In genomic region chr14:81738946-81739659, GRCh38 we compare ENCODE assay signal across 29 cellular contexts.
DNase-seq lines count a peak whose midpoint lies in the region; ATAC-seq, FAIRE-seq and TF ChIP-seq lines count a peak whose summit lies in the region.
"Had no signal": no experiment of that assay in that cellular context is flagged by ENCODE, and none has a peak within 500 bp of the region (broad histone marks: within the 10 kb centered on the region; RNA-seq: fewer than 3 reads in every experiment).

No MANE protein-coding gene starts in this region.

- WGBS in liver: 55% methylated on average over 4 of the region's 4 CpGs

- H3K9me3 ChIP-seq in liver (ENCODE audit: control insufficient read depth in 4 of 4, low read length in 3 of 4) (no peaks in the 10 kb centered on the region), lower lobe of right lung (no peaks in the 10 kb centered on the region)
- H3K9me3 ChIP-seq: BE2C, BLaER1 had no signal

- FAIRE-seq in islet of Langerhans (lab: Jason Lieb, UNC): peak; percentile 5
- FAIRE-seq: A204.1, GM12878, GM12892, GM18507 had no signal

- peak overlapping the region; percentile 64 for H3K27ac Mint-ChIP-seq in nephron progenitor cell
- no peak overlapping the region for H3K27ac Mint-ChIP-seq in activated CD4-positive, alpha-beta T cell treated with anti-CD3 and anti-CD28 coated beads, Interleukin-2, amount 10 ng/mL, durations not matched to agents 7 days and 5 days
- H3K27ac Mint-ChIP-seq: CD14-positive monocyte; CD4-positive, alpha-beta memory T cell; CD4-positive, CD25-positive, alpha-beta regulatory T cell; CD8-positive, alpha-beta memory T cell had no signal

- no peaks in the 10 kb centered on the region for H3K27me3 Mint-ChIP-seq in nephron progenitor cell (ENCODE audit: low read depth, poor library complexity)
- no peaks in the 10 kb centered on the region for H3K27me3 Mint-ChIP-seq in activated CD4-positive, alpha-beta T cell treated with anti-CD3 and anti-CD28 coated beads, Interleukin-2, amount 10 ng/mL, durations not matched to agents 7 days and 5 days
- H3K27me3 Mint-ChIP-seq: CD4-positive, CD25-positive, alpha-beta regulatory T cell; CD8-positive, alpha-beta memory T cell had no signal

- POLR2A ChIA-PET in activated CD4-positive, alpha-beta T cell treated with anti-CD3 and anti-CD28 coated beads, Interleukin-2, amount 10 ng/mL, durations not matched to agents 7 days and 5 days (lab: Charles Lee): no interaction called here

- H3K27me3 ChIP-seq in liver (ENCODE audit: control insufficient read depth in 4 of 4, insufficient read depth in 4 of 4, low read length in 3 of 4) (no peaks in the 10 kb centered on the region), lower lobe of right lung (ENCODE audit: low read depth) (no peaks in the 10 kb centered on the region)
- H3K27me3 ChIP-seq: BE2C, BLaER1 had no signal

- H3K4me1 ChIP-seq in liver (ENCODE audit: control insufficient read depth in 4 of 4, insufficient read depth in 4 of 4, low read length in 3 of 4): peaks cover 3 to 9% (median 4%) of the 10 kb centered on the region in 4 donors
- H3K4me1 ChIP-seq in lower lobe of right lung: no peaks in the 10 kb centered on the region
- H3K4me1 ChIP-seq: BE2C, BLaER1 had no signal

- H3K4me3 ChIP-seq in liver (ENCODE audit: low read depth in 1 of 3, low read length in 3 of 3) (no peak overlapping the region), lower lobe of right lung (no peak overlapping the region)
- H3K4me3 ChIP-seq: BLaER1, GM12878 had no signal

- intact Hi-C loops in lower lobe of right lung (cut with DNase I): no loop called here

- H3K9ac ChIP-seq in liver (ENCODE audit: low read depth in 1 of 2, low read length in 2 of 2): no peak overlapping the region
- H3K9ac ChIP-seq: BLaER1 had no signal

- DNase-seq in left lobe of liver (ENCODE audit: low spot score) (no peak), nephron progenitor cell (no peak), lower lobe of right lung (no peak)
- no peak for DNase-seq in activated T-cell treated with anti-CD3 and anti-CD28 coated beads, Interleukin-2, amount 50 U/mL, for 1 hour
- DNase-seq in activated CD4-positive, alpha-beta T cell treated with anti-CD3 and anti-CD28 coated beads, Interleukin-2, amount 10 ng/mL, durations not matched to agents 7 days and 5 days: no peak
- DNase-seq: 8988T; ACHN; BE2C; C1 segment of cervical spinal cord; CD4-positive, alpha-beta memory T cell; CD4-positive, CD25-positive, alpha-beta regulatory T cell; CD8-positive, alpha-beta memory T cell; COR-L47; DMS 273 treated with DMSO at 0.1 percent for 48 hours; DMS153; DMS53; DMS79; DND-41; EL; GDM1 had no signal

- no peaks in the 10 kb centered on the region for H3K36me3 ChIP-seq in liver (ENCODE audit: control insufficient read depth in 4 of 4, insufficient read depth in 3 of 4, low read depth in 1 of 4, low read length in 3 of 4)
- no peaks in the 10 kb centered on the region for H3K36me3 ChIP-seq in lower lobe of right lung
- H3K36me3 ChIP-seq: BE2C, BLaER1 had no signal

- H3K27ac ChIP-seq in liver (ENCODE audit: low read depth in 1 of 2, low read length in 2 of 2) (no peak overlapping the region), lower lobe of right lung (no peak overlapping the region)
- H3K27ac ChIP-seq: BLaER1 had no signal

- no peak overlapping the region for H3K4me3 Mint-ChIP-seq in nephron progenitor cell
- no peak overlapping the region for H3K4me3 Mint-ChIP-seq in activated CD4-positive, alpha-beta T cell treated with anti-CD3 and anti-CD28 coated beads, Interleukin-2, amount 10 ng/mL, durations not matched to agents 7 days and 5 days
- H3K4me3 Mint-ChIP-seq: CD14-positive monocyte; CD4-positive, alpha-beta memory T cell; CD4-positive, CD25-positive, alpha-beta regulatory T cell; CD8-positive, alpha-beta memory T cell had no signal

- TF ChIP-seq CTCF in liver (IDR thresholded peaks at IDR 0.05; ENCODE audit: low read depth, low read length, missing input control) (no peak), nephron progenitor cell (IDR thresholded peaks at IDR 0.05) (no peak), lower lobe of right lung (IDR thresholded peaks at IDR 0.05) (no peak)

- H3K4me1 Mint-ChIP-seq in nephron progenitor cell: peaks cover 16% of the 10 kb centered on the region
- no peaks in the 10 kb centered on the region for H3K4me1 Mint-ChIP-seq in activated CD4-positive, alpha-beta T cell treated with anti-CD3 and anti-CD28 coated beads, Interleukin-2, amount 10 ng/mL, durations not matched to agents 7 days and 5 days
- H3K4me1 Mint-ChIP-seq: CD14-positive monocyte; CD4-positive, alpha-beta memory T cell; CD4-positive, CD25-positive, alpha-beta regulatory T cell; CD8-positive, alpha-beta memory T cell had no signal

- TF ChIP-seq RAD21 in liver (IDR thresholded peaks at IDR 0.05): no peak

- CTCF ChIA-PET in activated CD4-positive, alpha-beta T cell treated with anti-CD3 and anti-CD28 coated beads, Interleukin-2, amount 10 ng/mL, durations not matched to agents 7 days and 5 days (lab: Charles Lee): no interaction called here

- ATAC-seq in left lobe of liver: peak; percentile 90
- ATAC-seq in lower lobe of right lung: no peak
- no peak for ATAC-seq in GM19328 (IDR thresholded peaks at IDR 0.05; ENCODE audit: unreplicated experiment)
- ATAC-seq: GM12878 had no signal

- no peaks in the 10 kb centered on the region for H3K36me3 Mint-ChIP-seq in nephron progenitor cell (ENCODE audit: low read depth)
- no peaks in the 10 kb centered on the region for H3K36me3 Mint-ChIP-seq in activated CD4-positive, alpha-beta T cell treated with anti-CD3 and anti-CD28 coated beads, Interleukin-2, amount 10 ng/mL, durations not matched to agents 7 days and 5 days (ENCODE audit: low read depth)
- H3K36me3 Mint-ChIP-seq: CD14-positive monocyte; CD4-positive, alpha-beta memory T cell; CD4-positive, CD25-positive, alpha-beta regulatory T cell; CD8-positive, alpha-beta memory T cell had no signal

- peaks cover 14% of the 10 kb centered on the region for H3K9me3 Mint-ChIP-seq in nephron progenitor cell
- no peaks in the 10 kb centered on the region for H3K9me3 Mint-ChIP-seq in activated CD4-positive, alpha-beta T cell treated with anti-CD3 and anti-CD28 coated beads, Interleukin-2, amount 10 ng/mL, durations not matched to agents 7 days and 5 days

TF ChIP-seq in liver, 16 proteins besides CTCF, POLR2A, EP300 and RAD21:
- peak; percentile 46 for TF ChIP-seq FOXA2 (IDR thresholded peaks at IDR 0.05)
- peak; percentile 60 to 76 for TF ChIP-seq HNF4A (conservative IDR thresholded peaks at IDR 0.05)
- peak; percentile 41 for TF ChIP-seq SP1 (IDR thresholded peaks at IDR 0.05)
- TF ChIP-seq TAF1 (conservative IDR thresholded peaks at IDR 0.05): no peak
- TF ChIP-seq HNF4G (IDR thresholded peaks at IDR 0.05): no peak
- peak; percentile 33 to 63 for TF ChIP-seq RXRA (IDR thresholded peaks at IDR 0.05)
- no peak for TF ChIP-seq ATF3 (IDR thresholded peaks at IDR 0.05)
- peak in 1 of 2 donors; percentile 28 for TF ChIP-seq JUND (IDR thresholded peaks at IDR 0.05)
- peak; percentile 34 for TF ChIP-seq YY1 (IDR thresholded peaks at IDR 0.05)
